12 cellular contexts compared by ENCODE assay signal in genomic region chr9:12426198-12426864, GRCh38.
A peak's percentile ranks its signal among the peaks of the same experiment; 100 is the strongest.
DNase-seq lines count a peak whose midpoint lies in the region; ATAC-seq, FAIRE-seq and TF ChIP-seq lines count a peak whose summit lies in the region.
"Had no signal": no experiment of that assay in that cellular context is flagged by ENCODE, and none has a peak within 500 bp of the region (broad histone marks: within the 10 kb centered on the region; RNA-seq: fewer than 3 reads in every experiment).

No MANE protein-coding gene starts in this region.

- 2% methylated on average over 8 of the region's 8 CpGs for WGBS in A549 (ENCODE audit: missing lambda C conversion rate)

- CTCF ChIA-PET in A549 (lab: Yijun Ruan, JAX) = interaction anchor here (0.7 to 1.4 kb wide), 2 partner anchors 11 kb away, joined by 4 to 5 read pairs; no protein-coding TSS in a partner anchor

- H3K4me1 ChIP-seq in A549 = no peaks in the 10 kb centered on the region

- TF ChIP-seq RAD21 in A549 (conservative IDR thresholded peaks at IDR 0.05 in 1 of 2, IDR thresholded peaks at IDR 0.05 in 1 of 2) = peak in 1 of 2 experiments; percentile 30; a peak in 1 of 5 replicates

- no peak for TF ChIP-seq EP300 in A549 (IDR thresholded peaks at IDR 0.05)

- TF ChIP-seq POLR2A in A549 (IDR thresholded peaks at IDR 0.05; ENCODE audit: low read length) = no peak

- peak; percentile 37 to 43; a peak in 1 of 6 replicates for ATAC-seq in A549

- H3K9me3 ChIP-seq in A549 = no peaks in the 10 kb centered on the region; the same call in 2 of the 3 replicates

- DNase-seq in A549 (ENCODE audit: low read depth in 1 of 2, low spot score in 1 of 2) (peak in 1 of 2 experiments; percentile 24), RKO (ENCODE audit: low spot score) (peak; percentile 57), glomerular visceral epithelial cell (ENCODE audit: extremely low spot score) (peak; percentile 17), RCC 7860 (ENCODE audit: low spot score) (no peak), ureter (ENCODE audit: low spot score) (no peak), occipital lobe (lab: John Stamatoyannopoulos, UW) (no peak), mesenteric fat pad (ENCODE audit: low spot score) (no peak)
- peak; percentile 4 for DNase-seq in Jurkat, Clone E6-1 (ENCODE audit: low read depth, low spot score)
- DNase-seq: central memory CD4-positive, alpha-beta T cell; NCI-H526 treated with DMSO at 0.1 percent for 48 hours; small intestine had no signal

- no peak overlapping the region for H3K4me2 ChIP-seq in A549

- no peak for FAIRE-seq in A549 (lab: Jason Lieb, UNC)
- FAIRE-seq in RCC 7860 (lab: Jason Lieb, UNC) = no peak
- FAIRE-seq: keratinocyte, small intestine had no signal

- POLR2A ChIA-PET in A549 (lab: Yijun Ruan, JAX) = no interaction called here

- H3K4me3 ChIP-seq in A549 = no peak overlapping the region
- no peak overlapping the region for H3K4me3 ChIP-seq in Jurkat, Clone E6-1 (ENCODE audit: low read length)

- H3K27ac ChIP-seq in A549 = no peak overlapping the region

- no peak for TF ChIP-seq CTCF in A549 (IDR thresholded peaks at IDR 0.05)

TF ChIP-seq in A549, 52 proteins besides CTCF, POLR2A, EP300 and RAD21:
- no peak for TF ChIP-seq HEYL (CRISPR knock-in tag; IDR thresholded peaks at IDR 0.05)
- no peak for TF ChIP-seq POLR2AphosphoS2 (conservative IDR thresholded peaks at IDR 0.05; ENCODE audit: low read length)
- TF ChIP-seq MAX (IDR thresholded peaks at IDR 0.05) = no peak
- no peak for TF ChIP-seq FOXS1 (CRISPR knock-in tag; IDR thresholded peaks at IDR 0.05)
- TF ChIP-seq E2F6 (IDR thresholded peaks at IDR 0.05; ENCODE audit: borderline replicate concordance, low read depth) = no peak
- no peak for TF ChIP-seq MYC (IDR thresholded peaks at IDR 0.05; ENCODE audit: borderline replicate concordance, low read length)
TF ChIP-seq in A549: peak in this region for 0.

Comparison
In these comparisons a context has a peak if more than half of its experiments do, and no peak if none do; other contexts are left out.
1. DNase-seq: peak in Jurkat, Clone E6-1 (single experiment), RKO (single experiment) and glomerular visceral epithelial cell (single experiment); none in RCC 7860 (single experiment), ureter (single experiment), occipital lobe (single experiment) and mesenteric fat pad (single experiment).